ENCODE assay signal across 36 cellular contexts in the genomic region with DNA sequence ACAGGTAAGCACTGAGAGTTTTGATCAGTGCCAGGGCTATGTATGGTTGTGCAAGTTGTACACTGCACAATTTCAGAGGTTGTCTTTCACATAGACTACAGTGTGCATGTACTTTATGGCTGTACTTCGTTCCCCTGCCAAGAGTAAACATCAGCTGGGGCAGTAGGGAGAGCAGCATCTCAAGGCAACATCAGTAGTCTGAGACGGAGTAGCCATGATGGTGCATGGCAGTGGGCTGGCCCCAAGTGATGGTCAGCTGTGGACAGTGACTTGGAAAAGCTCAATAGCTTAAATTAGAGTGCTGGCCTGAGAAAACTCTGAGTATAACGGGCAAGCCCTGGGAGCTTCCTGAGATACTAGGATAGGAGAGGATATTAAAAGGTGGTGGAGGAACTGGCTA.
DNase-seq lines count a peak whose midpoint lies in the region; ATAC-seq, FAIRE-seq and TF ChIP-seq lines count a peak whose summit lies in the region.
"Had no signal": no experiment of that assay in that cellular context is flagged by ENCODE, and none has a peak within 500 bp of the region (broad histone marks: within the 10 kb centered on the region; RNA-seq: fewer than 3 reads in every experiment).

No MANE protein-coding gene starts in this region.

- H3K79me1 ChIP-seq in H9 (ENCODE audit: insufficient read depth, low read depth, low read length, poor library complexity, severe bottlenecking), result no peaks in the 10 kb centered on the region

- H4K91ac ChIP-seq in H9 (ENCODE audit: insufficient read length, low read depth, low read length), result no peak overlapping the region

- H4K8ac ChIP-seq in H9 (replicated peaks; ENCODE audit: insufficient read length, low read depth, low read length), result peak overlapping the region; percentile 87

- no peak overlapping the region for H3T11ph ChIP-seq in H9 (ENCODE audit: low read length)

- no peak for TF ChIP-seq RAD21 in K562 (CRISPR knock-in tag; conservative IDR thresholded peaks at IDR 0.05 in 1 of 2, IDR thresholded peaks at IDR 0.05 in 1 of 2)

- no peak overlapping the region for H3K18ac ChIP-seq in H9 (ENCODE audit: insufficient read length, low read depth, low read length)

- H3K9me3 Mint-ChIP-seq in H9, result no peaks in the 10 kb centered on the region; a peak in 1 of 5 replicates
- peaks cover 6% of the 10 kb centered on the region for H3K9me3 Mint-ChIP-seq in nephron progenitor cell

- CTCF ChIA-PET in K562 (lab: Yijun Ruan, JAX; ENCODE audit: low intra/inter-chr PET ratio), result no interaction called here

- H3K4me3 Mint-ChIP-seq in H9, result no peak overlapping the region
- H3K4me3 Mint-ChIP-seq in nephron progenitor cell, result no peak overlapping the region
- H3K4me3 Mint-ChIP-seq: B cell; CD14-positive monocyte; CD4-positive, alpha-beta memory T cell; CD4-positive, alpha-beta T cell; CD4-positive, CD25-positive, alpha-beta regulatory T cell; CD8-positive, alpha-beta memory T cell; CD8-positive, alpha-beta T cell had no signal

- H3K27ac Mint-ChIP-seq in H9 (no peak overlapping the region), nephron progenitor cell (peak overlapping the region; percentile 50)
- H3K27ac Mint-ChIP-seq: B cell; CD14-positive monocyte; CD4-positive, alpha-beta memory T cell; CD4-positive, alpha-beta T cell; CD4-positive, CD25-positive, alpha-beta regulatory T cell; CD8-positive, alpha-beta memory T cell; CD8-positive, alpha-beta T cell had no signal

- no peaks in the 10 kb centered on the region for H3K23me2 ChIP-seq in H9 (ENCODE audit: insufficient read length, low read depth, low read length, poor library complexity, severe bottlenecking)

- H3K9ac ChIP-seq in H9 (ENCODE audit: extremely low read depth, insufficient read length, low read length) (no peak overlapping the region), K562 (ENCODE audit: insufficient read depth in 1 of 2, low read depth in 2 of 2, low read length in 2 of 2) (no peak overlapping the region)
- H3K9ac ChIP-seq: BLaER1; BLaER1 treated with 17β-estradiol and CSF1 and Interleukin-3, amounts not matched to agents 10 nM and 100 nM had no signal

- H3K27ac ChIP-seq in H9 (ENCODE audit: insufficient read length, low read depth, low read length), result no peak overlapping the region
- H3K27ac ChIP-seq in K562 (ENCODE audit: extremely low read depth, low read depth, low read length), result no peak overlapping the region
- H3K27ac ChIP-seq: 22Rv1; A549; BLaER1; BLaER1 treated with 17β-estradiol and CSF1 and Interleukin-3, amounts not matched to agents 10 nM and 100 nM; C4-2B had no signal

- in situ Hi-C loops in K562 (cut with MboI), result no loop called here

- no peak overlapping the region for H3K4me3 ChIP-seq in K562
- H3K4me3 ChIP-seq: A549; BLaER1; BLaER1 treated with 17β-estradiol and CSF1 and Interleukin-3, amounts not matched to agents 10 nM and 100 nM had no signal

- H3K56ac ChIP-seq in H9 (ENCODE audit: insufficient read length, low read depth, low read length), result no peak overlapping the region

- H2BK120ac ChIP-seq in H9 (ENCODE audit: low read depth, low read length, poor library complexity, severe bottlenecking), result no peak overlapping the region

- H2BK15ac ChIP-seq in H9 (ENCODE audit: low read depth, low read length), result no peak overlapping the region; the same call in 1 of the 2 replicates

- H3K9me1 ChIP-seq in K562 (ENCODE audit: control insufficient read depth, insufficient read depth, low read length), result no peaks in the 10 kb centered on the region

- BruUV-seq in K562 (replicated peaks; lab: Mats Ljungman, UMichigan), result no TSS peak

- no peak for TF ChIP-seq POLR2A in K562 (conservative IDR thresholded peaks at IDR 0.05)

- POLR2A ChIA-PET in K562 (lab: Yijun Ruan, JAX), result interaction anchor here (0.6 to 0.8 kb wide), 3 partner anchors 11 to 1420 kb away, joined by 3 read pairs; no protein-coding TSS in a partner anchor

- 0 out of 2 replicates have a peak, but pooled peaks cover 2% of the 10 kb centered on the region for H3K4me1 ChIP-seq in H9 (ENCODE audit: insufficient read depth, low read length)
- peaks cover 0 to 3% of the 10 kb centered on the region in 2 experiments; a peak in 2 of 5 replicates for H3K4me1 ChIP-seq in K562 (replicated peaks in 1 of 2; ENCODE audit: control insufficient read depth in 2 of 2, insufficient read depth in 2 of 2, low read length in 2 of 2)
- H3K4me1 ChIP-seq: A549; BE2C; BLaER1; BLaER1 treated with 17β-estradiol and CSF1 and Interleukin-3, amounts not matched to agents 10 nM and 100 nM; Caco-2 had no signal

- H3K4me1 Mint-ChIP-seq in H9, result peaks cover 5% of the 10 kb centered on the region in 2 experiments
- no peaks in the 10 kb centered on the region for H3K4me1 Mint-ChIP-seq in nephron progenitor cell
- H3K4me1 Mint-ChIP-seq: B cell; CD14-positive monocyte; CD4-positive, alpha-beta memory T cell; CD4-positive, CD25-positive, alpha-beta regulatory T cell; CD8-positive, alpha-beta memory T cell had no signal

- H3K9me3 ChIP-seq in H9 (ENCODE audit: control insufficient read depth, low read depth, low read length) (no peaks in the 10 kb centered on the region), K562 (replicated peaks; ENCODE audit: control insufficient read depth, insufficient read depth, low read depth, low read length) (no peaks in the 10 kb centered on the region)
- H3K9me3 ChIP-seq: A549; BE2C; BLaER1; BLaER1 treated with 17β-estradiol and CSF1 and Interleukin-3, amounts not matched to agents 10 nM and 100 nM; Caco-2 had no signal

- no peak overlapping the region for H2BK12ac ChIP-seq in H9 (ENCODE audit: insufficient read length, low read depth, low read length)

- H2BK20ac ChIP-seq in H9 (ENCODE audit: low read depth, low read length, poor library complexity, severe bottlenecking), result no peak overlapping the region

- H3K23ac ChIP-seq in H9 (ENCODE audit: insufficient read length, low read depth, low read length), result no peak overlapping the region

- H3K36me3 ChIP-seq in K562 (ENCODE audit: control insufficient read depth, insufficient read depth, low read length), result no peaks in the 10 kb centered on the region
- H3K36me3 ChIP-seq: BE2C; BLaER1; BLaER1 treated with 17β-estradiol and CSF1 and Interleukin-3, amounts not matched to agents 10 nM and 100 nM had no signal

- TF ChIP-seq CTCF in H9 (conservative IDR thresholded peaks at IDR 0.05) (no peak), K562 (IDR thresholded peaks at IDR 0.05 in 2 of 3, conservative IDR thresholded peaks at IDR 0.05 in 1 of 3; ENCODE audit: insufficient read depth in 2 of 3, low read depth in 1 of 3, low read length in 3 of 3) (no peak), nephron progenitor cell (IDR thresholded peaks at IDR 0.05) (no peak)

- H3K14ac ChIP-seq in H9 (ENCODE audit: insufficient read depth, low read length), result no peak overlapping the region

- H2AFZ ChIP-seq in H9 (ENCODE audit: low read length), result no peak overlapping the region
- peak overlapping the region; percentile 61 for H2AFZ ChIP-seq in K562 (ENCODE audit: low read depth, low read length)

- ATAC-seq in K562 (peak; percentile 65), GM18511 (IDR thresholded peaks at IDR 0.05; ENCODE audit: unreplicated experiment) (no peak)
- ATAC-seq: A549; CD8-positive, alpha-beta T cell had no signal

- WGBS in H9 (ENCODE audit: extremely low coverage, insufficient read length, low lambda C conversion rate), result no CpG with 5 or more reads among the region's 3 CpGs
- 55% methylated on average over 3 of the region's 3 CpGs for WGBS in K562 (ENCODE audit: insufficient coverage, low coverage, missing lambda C conversion rate)

- H3K79me2 ChIP-seq in H9 (ENCODE audit: insufficient read depth, low read length) (no peaks in the 10 kb centered on the region), K562 (ENCODE audit: control insufficient read depth, insufficient read depth, low read length) (no peaks in the 10 kb centered on the region)

- intact Hi-C loops in K562 (cut with micrococcal nuclease), result no loop called here
- intact Hi-C loops in posterior cingulate gyrus (cut with DNase I), result no loop called here
- intact Hi-C loops in posterior vena cava (cut with DNase I), result no loop called here

- H4K5ac ChIP-seq in H9 (ENCODE audit: insufficient read length, low read depth, low read length), result no peak overlapping the region

- H3K36me3 Mint-ChIP-seq in H9 (ENCODE audit: insufficient read depth in 1 of 3, low read depth in 3 of 3) (no peaks in the 10 kb centered on the region; a peak in 1 of 7 replicates), nephron progenitor cell (ENCODE audit: low read depth) (no peaks in the 10 kb centered on the region)
- H3K36me3 Mint-ChIP-seq: CD14-positive monocyte; CD4-positive, alpha-beta memory T cell; CD4-positive, CD25-positive, alpha-beta regulatory T cell; CD8-positive, alpha-beta memory T cell; CD8-positive, alpha-beta T cell had no signal

- H2BK5ac ChIP-seq in H9 (ENCODE audit: insufficient read length, low read length), result no peak overlapping the region

- H3K4ac ChIP-seq in H9 (ENCODE audit: low read depth, low read length), result no peak overlapping the region

- H3K27me3 Mint-ChIP-seq in H9 (ENCODE audit: low read depth), result no peaks in the 10 kb centered on the region; the same call in 1 of the 2 replicates
- H3K27me3 Mint-ChIP-seq in nephron progenitor cell (ENCODE audit: low read depth, poor library complexity), result peaks cover 48% of the 10 kb centered on the region
- H3K27me3 Mint-ChIP-seq: CD4-positive, alpha-beta memory T cell; CD4-positive, alpha-beta T cell; CD4-positive, CD25-positive, alpha-beta regulatory T cell had no signal

- H3K4me2 ChIP-seq in H9 (ENCODE audit: insufficient read depth, insufficient read length, low read length) (no peak overlapping the region), K562 (ENCODE audit: insufficient read depth, low read length) (no peak overlapping the region)
- H3K4me2 ChIP-seq: A549; BLaER1; BLaER1 treated with 17β-estradiol and CSF1 and Interleukin-3, amounts not matched to agents 10 nM and 100 nM had no signal

- no peak for FAIRE-seq in K562 (lab: Jason Lieb, UNC)
- FAIRE-seq in urothelium cell line (lab: Jason Lieb, UNC), result peak; percentile 82
- FAIRE-seq: A204.1, A549, D721Med had no signal

- H2AK5ac ChIP-seq in H9 (ENCODE audit: insufficient read length, low read length), result no peak overlapping the region

- DNase-seq in H9 (no peak), K562 (ENCODE audit: extremely low read depth in 1 of 4, low spot score in 3 of 4) (no peak), nephron progenitor cell (no peak), urothelium cell line (ENCODE audit: low spot score) (no peak), posterior cingulate gyrus (no peak), DMS79 (lab: John Stamatoyannopoulos, UW) (no peak), posterior vena cava (ENCODE audit: low spot score) (no peak)
- DNase-seq: 8988T; ACHN; AML-193; BE2C; C1 segment of cervical spinal cord; Caco-2; Calu3; CD4-positive, alpha-beta memory T cell; CD4-positive, alpha-beta T cell; CD4-positive, CD25-positive, alpha-beta regulatory T cell; CD8-positive, alpha-beta memory T cell; CD8-positive, alpha-beta T cell; COR-L47; DMS 273 treated with DMSO at 0.1 percent for 48 hours; DMS153; DMS53; DMS79 treated with DMSO at 0.1 percent for 48 hours; DND-41; EL had no signal

- H4K20me1 ChIP-seq in H9 (ENCODE audit: control insufficient read depth, insufficient read depth, insufficient read length) (no peaks in the 10 kb centered on the region), K562 (replicated peaks; ENCODE audit: control insufficient read depth, insufficient read depth, low read length) (no peaks in the 10 kb centered on the region)
- H4K20me1 ChIP-seq: BLaER1; BLaER1 treated with 17β-estradiol and CSF1 and Interleukin-3, amounts not matched to agents 10 nM and 100 nM had no signal

- H3K27me3 ChIP-seq in H9 (ENCODE audit: insufficient read depth, low read length), result no peaks in the 10 kb centered on the region
- no peaks in the 10 kb centered on the region for H3K27me3 ChIP-seq in K562 (ENCODE audit: control insufficient read depth in 2 of 2, insufficient read depth in 2 of 2, low read length in 2 of 2)
- H3K27me3 ChIP-seq: BE2C; BLaER1; BLaER1 treated with 17β-estradiol and CSF1 and Interleukin-3, amounts not matched to agents 10 nM and 100 nM had no signal

- no peak for TF ChIP-seq EP300 in K562 (IDR thresholded peaks at IDR 0.05; ENCODE audit: low read length)
